22 cellular contexts compared by ENCODE assay signal in genomic region chr11:88370782-88371181, GRCh38. TPM values are rescaled to one million over a fixed set of nuclear protein-coding genes. Genes with fewer than 3 reads are reported as not detected.
A peak's percentile ranks its signal among the peaks of the same experiment; 100 is the strongest.
DNase-seq lines count a peak whose midpoint lies in the region; ATAC-seq, FAIRE-seq and TF ChIP-seq lines count a peak whose summit lies in the region.
"Had no signal": no experiment of that assay in that cellular context is flagged by ENCODE, and none has a peak within 500 bp of the region (broad histone marks: within the 10 kb centered on the region; RNA-seq: fewer than 3 reads in every experiment).

No MANE protein-coding gene starts in this region.

- H3K4me3 Mint-ChIP-seq in activated CD8-positive, alpha-beta memory T cell treated with anti-CD3 and anti-CD28 coated beads, Interleukin-2, amount 10 ng/mL, durations not matched to agents 7 days and 5 days = no peak overlapping the region
- H3K4me3 Mint-ChIP-seq: B cell; CD8-positive, alpha-beta T cell; HFFc6; IgD-negative memory B cell had no signal

- H3K27me3 ChIP-seq in GM12878 (replicated peaks in 1 of 2; ENCODE audit: control insufficient read depth in 2 of 2, insufficient read depth in 2 of 2, low read length in 1 of 2) = no peaks in the 10 kb centered on the region
- H3K27me3 ChIP-seq: BLaER1 treated with 17β-estradiol and CSF1 and Interleukin-3, amounts not matched to agents 10 nM and 100 nM had no signal

- RAD21 ChIA-PET in GM12878 (lab: Charles Lee; ENCODE audit: unreplicated experiment) = interaction anchor here (0.6 to 1.1 kb wide), 2 partner anchors 14 to 17 kb away, joined by 3 read pairs; no protein-coding TSS in a partner anchor

- CTCF ChIA-PET in activated CD8-positive, alpha-beta memory T cell treated with anti-CD3 and anti-CD28 coated beads, Interleukin-2, amount 10 ng/mL, durations not matched to agents 7 days and 5 days (lab: Charles Lee) = no interaction called here
- CTCF ChIA-PET in GM12878 (lab: Yijun Ruan, JAX) = interaction anchor here (0.7 to 1.3 kb wide), 2 partner anchors 13 to 139 kb away, joined by 3 to 5 read pairs; no protein-coding TSS in a partner anchor

- intact Hi-C loops in GM12878 (cut with micrococcal nuclease; ENCODE audit: unreplicated experiment) = no loop called here

- peaks cover 14% of the 10 kb centered on the region for H3K4me1 Mint-ChIP-seq in activated CD8-positive, alpha-beta memory T cell treated with anti-CD3 and anti-CD28 coated beads, Interleukin-2, amount 10 ng/mL, durations not matched to agents 7 days and 5 days
- H3K4me1 Mint-ChIP-seq: B cell had no signal

- no peaks in the 10 kb centered on the region; the same call in 2 of the 3 replicates for H3K9me3 ChIP-seq in GM12878 (replicated peaks; ENCODE audit: control insufficient read depth, insufficient read depth, low read length)
- H3K9me3 ChIP-seq: BLaER1 treated with 17β-estradiol and CSF1 and Interleukin-3, amounts not matched to agents 10 nM and 100 nM had no signal

- no peaks in the 10 kb centered on the region; a peak in 2 of 4 replicates for H3K36me3 ChIP-seq in GM12878 (ENCODE audit: control insufficient read depth in 2 of 2, insufficient read depth in 2 of 2, low read length in 1 of 2)

- FAIRE-seq in GM12878 (lab: Jason Lieb, UNC) = peak; percentile 18
- FAIRE-seq: GM12892, HepG2 had no signal

- no peak overlapping the region for H3K4me3 ChIP-seq in GM12865 (ENCODE audit: low read depth, low read length)
- no peak overlapping the region for H3K4me3 ChIP-seq in GM12878
- H3K4me3 ChIP-seq: BLaER1 treated with 17β-estradiol and CSF1 and Interleukin-3, amounts not matched to agents 10 nM and 100 nM had no signal

- WGBS in GM12878 (ENCODE audit: insufficient coverage, insufficient replicate concordance, low lambda C conversion rate, missing lambda C conversion rate) = 22% methylated on average over 2 of the region's 2 CpGs

- TF ChIP-seq RAD21 in GM12878 (IDR thresholded peaks at IDR 0.05; ENCODE audit: insufficient read depth, low read depth, low read length) = no peak

- TF ChIP-seq CTCF in GM12865 (IDR thresholded peaks at IDR 0.05; ENCODE audit: insufficient read depth, low read depth, low read length, missing control alignments) (no peak), GM12878 (IDR thresholded peaks at IDR 0.05 in 2 of 3, conservative IDR thresholded peaks at IDR 0.05 in 1 of 3; ENCODE audit: control insufficient read depth in 2 of 3, extremely low read depth in 1 of 3, insufficient read depth in 1 of 3, low read depth in 3 of 3, low read length in 3 of 3) (no peak)

- no peak overlapping the region for H2AFZ ChIP-seq in GM12878 (ENCODE audit: control insufficient read depth, low read depth, low read length)

- BruUV-seq in GM12878 (replicated peaks; lab: Mats Ljungman, UMichigan) = no TSS peak

- H3K9me3 Mint-ChIP-seq in activated CD8-positive, alpha-beta memory T cell treated with anti-CD3 and anti-CD28 coated beads, Interleukin-2, amount 10 ng/mL, durations not matched to agents 7 days and 5 days (ENCODE audit: low read depth) = no peaks in the 10 kb centered on the region
- H3K9me3 Mint-ChIP-seq: CD8-positive, alpha-beta T cell; HFFc6; IgD-negative memory B cell had no signal

- H3K4me1 ChIP-seq in GM12878 (ENCODE audit: control insufficient read depth, insufficient read depth, low read length) = no peaks in the 10 kb centered on the region
- H3K4me1 ChIP-seq: BLaER1 treated with 17β-estradiol and CSF1 and Interleukin-3, amounts not matched to agents 10 nM and 100 nM had no signal

- H3K27ac Mint-ChIP-seq in activated CD8-positive, alpha-beta memory T cell treated with anti-CD3 and anti-CD28 coated beads, Interleukin-2, amount 10 ng/mL, durations not matched to agents 7 days and 5 days = peak overlapping the region; percentile 30
- H3K27ac Mint-ChIP-seq: B cell; CD8-positive, alpha-beta T cell; HFFc6; IgD-negative memory B cell had no signal

- SMC1A ChIA-PET in GM12878 (lab: Charles Lee; ENCODE audit: uncharacterized antibody, unreplicated experiment) = interaction anchor here (0.7 to 1.6 kb wide), 4 partner anchors 13 to 48 kb away, joined by 3 to 4 read pairs (median 3); no protein-coding TSS in a partner anchor

- in situ Hi-C loops in GM12878 (cut with MboI) = no loop called here

- DNase-seq in activated CD8-positive, alpha-beta memory T cell treated with anti-CD3 and anti-CD28 coated beads, Interleukin-2, amount 10 ng/mL, durations not matched to agents 7 days and 5 days = no peak
- no peak for DNase-seq in activated CD8-positive, alpha-beta memory T cell treated with anti-CD3 and anti-CD28 coated beads, Interleukin-2, amount 50 U/mL, for 48 hours
- peak; percentile 51 for DNase-seq in GM12865 (ENCODE audit: low read depth)
- no peak for DNase-seq in GM12878 (ENCODE audit: low read depth, low spot score)
- no peak for DNase-seq in erythroblast (lab: John Stamatoyannopoulos, UW)
- no peak for DNase-seq in 8988T
- DNase-seq: Calu3; CD8-positive, alpha-beta T cell; DMS79 treated with DMSO at 0.1 percent for 48 hours; GF-D8; GOT3; H7; HFFc6; KBM-7 had no signal

- H3K4me2 ChIP-seq in GM12878 (ENCODE audit: control insufficient read depth, insufficient read depth) = peak overlapping the region; percentile 14; the same call in 1 of the 2 replicates
- H3K4me2 ChIP-seq: BLaER1 treated with 17β-estradiol and CSF1 and Interleukin-3, amounts not matched to agents 10 nM and 100 nM had no signal

- no peaks in the 10 kb centered on the region for H3K27me3 Mint-ChIP-seq in activated CD8-positive, alpha-beta memory T cell treated with anti-CD3 and anti-CD28 coated beads, Interleukin-2, amount 10 ng/mL, durations not matched to agents 7 days and 5 days
- H3K27me3 Mint-ChIP-seq: B cell, IgD-negative memory B cell had no signal

- peaks cover 25% of the 10 kb centered on the region for H3K36me3 Mint-ChIP-seq in activated CD8-positive, alpha-beta memory T cell treated with anti-CD3 and anti-CD28 coated beads, Interleukin-2, amount 10 ng/mL, durations not matched to agents 7 days and 5 days

- no peaks in the 10 kb centered on the region for H3K79me2 ChIP-seq in GM12878 (ENCODE audit: control insufficient read depth, insufficient read depth, low read length)

- POLR2A ChIA-PET in GM12878 (lab: Charles Lee) = no interaction called here

- H4K20me1 ChIP-seq in GM12878 (ENCODE audit: control insufficient read depth, insufficient read depth) = no peaks in the 10 kb centered on the region
- H4K20me1 ChIP-seq: BLaER1 treated with 17β-estradiol and CSF1 and Interleukin-3, amounts not matched to agents 10 nM and 100 nM had no signal

- no peak for TF ChIP-seq EP300 in GM12878 (IDR thresholded peaks at IDR 0.05; ENCODE audit: borderline replicate concordance in 1 of 2, control insufficient read depth in 1 of 2, low read depth in 2 of 2, low read length in 2 of 2)

- ATAC-seq in activated CD8-positive, alpha-beta memory T cell treated with anti-CD3 and anti-CD28 coated beads, Interleukin-2, amount 10 ng/mL, durations not matched to agents 7 days and 5 days = no peak
- ATAC-seq in GM18868 (IDR thresholded peaks at IDR 0.05; ENCODE audit: unreplicated experiment) = peak; percentile 61
- no peak for ATAC-seq in GM12878
- no peak for ATAC-seq in HG02763 (IDR thresholded peaks at IDR 0.05; ENCODE audit: unreplicated experiment)
- ATAC-seq: CD8-positive, alpha-beta T cell; HCT116; HepG2 had no signal

- H3K9ac ChIP-seq in GM12878 (ENCODE audit: control insufficient read depth, insufficient read depth, low read length) = no peak overlapping the region
- H3K9ac ChIP-seq: BLaER1 treated with 17β-estradiol and CSF1 and Interleukin-3, amounts not matched to agents 10 nM and 100 nM had no signal

- TF ChIP-seq POLR2A in GM12878 (IDR thresholded peaks at IDR 0.05; ENCODE audit: low read depth, low read length) (no peak), erythroblast (IDR thresholded peaks at IDR 0.05; ENCODE audit: low read length) (no peak)

- peak overlapping the region; percentile 35 for H3K27ac ChIP-seq in GM12878 (ENCODE audit: control insufficient read depth, insufficient read depth)
- H3K27ac ChIP-seq: BLaER1 treated with 17β-estradiol and CSF1 and Interleukin-3, amounts not matched to agents 10 nM and 100 nM had no signal

TF ChIP-seq in GM12878, 131 proteins besides CTCF, POLR2A, EP300 and RAD21 (continues in another document):
- TF ChIP-seq FOXK2 (IDR thresholded peaks at IDR 0.05) = no peak
- TF ChIP-seq CREM (IDR thresholded peaks at IDR 0.05; ENCODE audit: low read depth) = no peak
- no peak for TF ChIP-seq LARP7 (IDR thresholded peaks at IDR 0.05)
- no peak for TF ChIP-seq PML (IDR thresholded peaks at IDR 0.05; ENCODE audit: low read length)
- TF ChIP-seq POLR2AphosphoS5 (IDR thresholded peaks at IDR 0.05; ENCODE audit: low read length) = no peak
- TF ChIP-seq RELA (IDR thresholded peaks at IDR 0.05; ENCODE audit: borderline replicate concordance, partially characterized antibody) = no peak

RNA-seq across cellular contexts. Expression of gene CTSC, which starts 33.2 kb away (rescaled TPM):
- total RNA-seq in activated CD8-positive, alpha-beta memory T cell treated with anti-CD3 and anti-CD28 coated beads, Interleukin-2, amount 10 ng/mL, durations not matched to agents 7 days and 5 days = 100 to 1,000 TPM; 287 to 292 TPM
- total RNA-seq in GM12878 (2013; cell fraction: nucleolus; rRNA removed) = 650 and 670 TPM in 2 replicates
- total RNA-seq in GM12878 (2014; rRNA removed) = 333 and 334 TPM in 2 replicates
- 342 and 372 TPM in 2 replicates for total RNA-seq in GM12878 (2014; rRNA removed; fragmentation: Illumina TruSeq; extraction: Trizol)
- total RNA-seq in GM12878 (2021) = 359 and 381 TPM in 2 replicates
- 352 TPM for polyA plus RNA-seq in GM12878 (2011; ENCODE audit: low read depth)
- 478 and 566 TPM in 2 replicates for polyA plus RNA-seq in GM12878 (2011; rRNA removed)
- 325 and 335 TPM in 2 replicates for polyA plus RNA-seq in GM12878 (2011; cell fraction: cytosol; rRNA removed)
- polyA plus RNA-seq in GM12878 (2011; cell fraction: nucleus; rRNA removed) = 201 and 223 TPM in 2 replicates
- 359 and 451 TPM in 2 replicates for polyA plus RNA-seq in GM12878 (2012)
- 327 and 404 TPM in 2 replicates for polyA plus RNA-seq in GM12878 (2014; fragmentation: Illumina TruSeq; extraction: Trizol)
- 1,000 to 10,000 TPM in 1 of 2 experiments, 100 to 1,000 TPM in 1; 709 to 1,123 TPM for polyA plus RNA-seq in GM12878 (2014; fragmentation: Nextera tagmentation; extraction: Ambion mirVana)
- polyA plus RNA-seq in GM12878 (2014; rRNA removed) = 277 and 289 TPM in 2 replicates
- 100 to 1,000 TPM; 814 to 865 TPM for polyA plus RNA-seq in GM12878 (2016; fragmentation: Nextera tagmentation; extraction: Ambion mirVana)
- 215 and 312 TPM in 2 replicates for polyA minus RNA-seq in GM12878 (2011; rRNA and poly(A)+ RNA removed)
- 262 and 269 TPM in 2 replicates for polyA minus RNA-seq in GM12878 (2011; cell fraction: cytosol; rRNA and poly(A)+ RNA removed)
- 301 and 500 TPM in 2 replicates for polyA minus RNA-seq in GM12878 (2011; cell fraction: nucleus; rRNA and poly(A)+ RNA removed)
